Comparison of ENCODE assay signal across 8 cellular contexts in genomic region chr4:1011022-1011694, GRCh38. TPM values are rescaled to one million over a fixed set of nuclear protein-coding genes. Genes with fewer than 3 reads are reported as not detected.
A peak's percentile ranks its signal among the peaks of the same experiment; 100 is the strongest.
DNase-seq lines count a peak whose midpoint lies in the region; ATAC-seq, FAIRE-seq and TF ChIP-seq lines count a peak whose summit lies in the region.

Gene FGFRL1 (plus strand): TSS chr4:1011626. CDS start chr4:1012486, 860 bp downstream.

- no peaks in the 10 kb centered on the region for H3K9me3 ChIP-seq in T-helper 17 cell (ENCODE audit: control insufficient read depth, low read length, poor library complexity, severe bottlenecking)
- no peaks in the 10 kb centered on the region for H3K9me3 ChIP-seq in adrenal gland (replicated peaks in 1 of 3)
- no peaks in the 10 kb centered on the region for H3K9me3 ChIP-seq in psoas muscle
- H3K9me3 ChIP-seq in upper lobe of left lung, result no peaks in the 10 kb centered on the region

- H3K4me1 ChIP-seq in adrenal gland (replicated peaks in 1 of 2), result peaks cover 29 to 56% of the 10 kb centered on the region in 2 donors
- peaks cover 18% of the 10 kb centered on the region for H3K4me1 ChIP-seq in psoas muscle
- H3K4me1 ChIP-seq in upper lobe of left lung, result peaks cover 26 to 43% (median 30%) of the 10 kb centered on the region in 4 donors

- no peak for TF ChIP-seq EP300 in upper lobe of left lung (IDR thresholded peaks at IDR 0.05)

- no peak for FAIRE-seq in HTR-8/SVneo (lab: Jason Lieb, UNC)

- peaks cover 22% of the 10 kb centered on the region for H3K27me3 Mint-ChIP-seq in T-helper 17 cell

- H3K36me3 ChIP-seq in adrenal gland (replicated peaks in 1 of 2), result no peaks in the 10 kb centered on the region
- H3K36me3 ChIP-seq in psoas muscle (ENCODE audit: insufficient read depth in 1 of 2, low read depth in 1 of 2), result no peaks in the 10 kb centered on the region
- no peaks in the 10 kb centered on the region for H3K36me3 ChIP-seq in upper lobe of left lung

- TF ChIP-seq POLR2A in adrenal gland (IDR thresholded peaks at IDR 0.05) (peak in 1 of 2 donors; percentile 48), upper lobe of left lung (IDR thresholded peaks at IDR 0.05) (peak in 2 of 4 donors; percentile 22 to 27)

- peak within 1 kb of the TSS; percentile 11 to 90 (median 73) for H3K27ac ChIP-seq in adrenal gland
- peak within 1 kb of the TSS; percentile 63 for H3K27ac ChIP-seq in psoas muscle
- H3K27ac ChIP-seq in upper lobe of left lung, result peak within 1 kb of the TSS; percentile 66 to 79 (median 74)

- peak; percentile 98 for DNase-seq in 8988T
- DNase-seq in HTR-8/SVneo (ENCODE audit: insufficient read length, low spot score), result peak; percentile 91
- DNase-seq in T-helper 17 cell, result peak; percentile 90 to 94 (median 90)
- DNase-seq in adrenal gland, result peak; percentile 92 to 97 (median 95)
- peak; percentile 96 for DNase-seq in left cardiac atrium
- peak; percentile 96 for DNase-seq in psoas muscle
- DNase-seq in upper lobe of left lung, result peak; percentile 89 to 99

- intact Hi-C loops in adrenal gland (cut with DNase I), result no loop called here
- intact Hi-C loops in left cardiac atrium (cut with DNase I), result no loop called here
- intact Hi-C loops in psoas muscle (cut with DNase I), result no loop called here

- peak within 1 kb of the TSS; percentile 86 for H3K27ac Mint-ChIP-seq in T-helper 17 cell

- H3K27me3 ChIP-seq in adrenal gland (peaks cover 4% of the 10 kb centered on the region), psoas muscle (ENCODE audit: insufficient read depth in 3 of 3, low read length in 2 of 3) (peaks cover 0 to 13% (median 0%) of the 10 kb centered on the region in 3 donors), upper lobe of left lung (peaks cover 0 to 6% (median 2%) of the 10 kb centered on the region in 4 donors)

- peaks cover 8% of the 10 kb centered on the region for H3K4me1 Mint-ChIP-seq in T-helper 17 cell

- peaks cover 2% of the 10 kb centered on the region for H3K36me3 Mint-ChIP-seq in T-helper 17 cell (ENCODE audit: low read depth)

- ATAC-seq in GM18520 (IDR thresholded peaks at IDR 0.05; ENCODE audit: unreplicated experiment), result peak; percentile 26
- ATAC-seq in T-helper 17 cell, result peak; percentile 74
- peak; percentile 61 to 75 for ATAC-seq in left cardiac atrium
- peak; percentile 76 to 83 (median 79) for ATAC-seq in psoas muscle
- ATAC-seq in upper lobe of left lung (ENCODE audit: low FRiP score in 2 of 2), result peak; percentile 76 to 81

- H3K4me3 Mint-ChIP-seq in T-helper 17 cell, result peak within 1 kb of the TSS; percentile 96

- 0 to 2% (median 1%) methylated on average over 8 to 93 of the region's 95 CpGs; no CpG with 5 or more reads in 1 of the 4 donors for WGBS in adrenal gland, 4 donors
- 0 to 1% (median 1%) methylated on average over 16 to 91 of the region's 95 CpGs for WGBS in psoas muscle, 3 donors
- WGBS in upper lobe of left lung, 2 donors, result 0% methylated on average over 7 of the region's 95 CpGs; no CpG with 5 or more reads in 1 of the 2 donors

- TF ChIP-seq CTCF in adrenal gland (IDR thresholded peaks at IDR 0.05), result no peak
- no peak for TF ChIP-seq CTCF in psoas muscle (IDR thresholded peaks at IDR 0.05)
- TF ChIP-seq CTCF in upper lobe of left lung (IDR thresholded peaks at IDR 0.05), result no peak

- H3K4me3 ChIP-seq in adrenal gland (peak within 1 kb of the TSS in 2 of 4 donors; percentile 45 to 80), psoas muscle (peak within 1 kb of the TSS; percentile 74), upper lobe of left lung (peak within 1 kb of the TSS; percentile 47 to 91 (median 70))

RNA-seq across cellular contexts. Expression of gene FGFRL1, which starts in this region (rescaled TPM):
- total RNA-seq in T-helper 17 cell, result 10 to 100 TPM; 23.1 to 30.1 TPM
- total RNA-seq in adrenal gland, result 100 to 1,000 TPM in 3 of 8 donors, 10 to 100 TPM in 5; 45.9 to 274 (median 85.1) TPM
- polyA plus RNA-seq in adrenal gland, result 10 to 100 TPM; 24.4 to 75.5 (median 25.3) TPM
- total RNA-seq in left cardiac atrium, result 10 to 100 TPM; 21.6 to 29.0 TPM
- 10 to 100 TPM; 14.4 to 18.6 (median 16.9) TPM for total RNA-seq in psoas muscle
- polyA plus RNA-seq in psoas muscle, result 10 to 100 TPM in 2 of 3 donors, 1 to 10 TPM in 1; 9.8 to 41.2 (median 12.8) TPM
- total RNA-seq in upper lobe of left lung, result 10 to 100 TPM; 21.0 to 32.4 (median 25.6) TPM

Comparison
In these comparisons a context has a peak if more than half of its experiments do, and no peak if none do; other contexts are left out.
1. ATAC-seq: peak in every context shown above with its lines; median percentile 79 in psoas muscle; 78 in upper lobe of left lung; 74 in T-helper 17 cell; 68 in left cardiac atrium; 26 in GM18520.